ENCODE assay signal across 19 cellular contexts in genomic region chr4:111269439-111269838, GRCh38.
A peak's percentile ranks its signal among the peaks of the same experiment; 100 is the strongest.
DNase-seq lines count a peak whose midpoint lies in the region; ATAC-seq and TF ChIP-seq lines count a peak whose summit lies in the region.
"Had no signal": no experiment of that assay in that cellular context is flagged by ENCODE, and none has a peak within 500 bp of the region (broad histone marks: within the 10 kb centered on the region; RNA-seq: fewer than 3 reads in every experiment).

No MANE protein-coding gene starts in this region.

- peak overlapping the region; percentile 7 to 46 for H3K27ac ChIP-seq in thoracic aorta
- H3K27ac ChIP-seq: lower lobe of right lung, neutrophil, Peyer's patch, upper lobe of right lung had no signal

- no peak overlapping the region for H3K27ac Mint-ChIP-seq in stimulated activated memory B cell treated with anti-CD40 and anti-IgM and Interleukin-4, amounts not matched to agents 10 μg/mL and 1 μg/mL and 100 μg/mL, for 72 hours
- H3K27ac Mint-ChIP-seq: activated naive CD8-positive, alpha-beta T cell; activated T-helper 17 cell treated with anti-CD3 and anti-CD28 coated beads, Interleukin-2, amount 50 U/mL, for 72 hours; CD4-positive, CD25-positive, alpha-beta regulatory T cell; T-helper 1 cell treated with Interleukin-12 subunit alpha and Interleukin-12 subunit beta and Interleukin-4 antibody, amounts not matched to agents 30 μg/mL and 1 μg/mL, for 36 hours had no signal

- ATAC-seq in GM21360 (IDR thresholded peaks at IDR 0.05; ENCODE audit: unreplicated experiment) = peak; percentile 3
- peak; percentile 48 for ATAC-seq in left colon
- ATAC-seq in thoracic aorta (ENCODE audit: insufficient number of reproducible peaks, low FRiP score, low read depth) = no peak
- ATAC-seq in stimulated activated memory B cell treated with anti-CD40 and anti-IgM and Interleukin-4, amounts not matched to agents 10 μg/mL and 1 μg/mL and 100 μg/mL, for 72 hours = no peak
- ATAC-seq: activated T-helper 17 cell treated with anti-CD3 and anti-CD28 coated beads, Interleukin-2, amount 50 U/mL, for 72 hours; lower lobe of right lung; upper lobe of right lung had no signal

- no peak for TF ChIP-seq CTCF in thoracic aorta (IDR thresholded peaks at IDR 0.05)

- intact Hi-C loops in left colon (cut with DNase I, micrococcal nuclease) = no loop called here

- H3K36me3 ChIP-seq in thoracic aorta = no peaks in the 10 kb centered on the region
- H3K36me3 ChIP-seq: lower lobe of right lung, neutrophil, Peyer's patch, upper lobe of right lung had no signal

- H3K4me1 ChIP-seq in thoracic aorta (ENCODE audit: control insufficient read depth in 1 of 2, low read depth in 2 of 2) = peaks cover 0 to 17% of the 10 kb centered on the region in 2 donors
- H3K4me1 ChIP-seq: lower lobe of right lung, Peyer's patch, upper lobe of right lung had no signal

- H3K27me3 Mint-ChIP-seq in stimulated activated memory B cell treated with anti-CD40 and anti-IgM and Interleukin-4, amounts not matched to agents 10 μg/mL and 1 μg/mL and 100 μg/mL, for 72 hours = no peaks in the 10 kb centered on the region
- H3K27me3 Mint-ChIP-seq: activated T-helper 17 cell treated with anti-CD3 and anti-CD28 coated beads, Interleukin-2, amount 50 U/mL, for 72 hours; CD4-positive, CD25-positive, alpha-beta regulatory T cell had no signal

- DNase-seq in RPMI7951 (ENCODE audit: low read depth) (peak; percentile 0), left colon (no peak), thoracic aorta (ENCODE audit: low spot score) (no peak), occipital lobe (lab: John Stamatoyannopoulos, UW) (no peak)
- no peak for DNase-seq in activated effector memory CD4-positive, alpha-beta T cell treated with anti-CD3 and anti-CD28 coated beads, Interleukin-2, amount 50 U/mL, for 16 hours
- DNase-seq: CD4-positive, CD25-positive, alpha-beta regulatory T cell; cerebellar nuclear complex; erythroblast; foreskin melanocyte; lower lobe of right lung; NCI-H1105; Peyer's patch; upper lobe of right lung had no signal

- H3K27me3 ChIP-seq in thoracic aorta (replicated peaks; ENCODE audit: insufficient read depth) = no peaks in the 10 kb centered on the region
- H3K27me3 ChIP-seq: neutrophil, Peyer's patch, upper lobe of right lung had no signal

- peak overlapping the region; percentile 37 for H3K4me3 ChIP-seq in thoracic aorta
- H3K4me3 ChIP-seq: lower lobe of right lung, Peyer's patch, upper lobe of right lung had no signal

- no peaks in the 10 kb centered on the region for H3K4me1 Mint-ChIP-seq in stimulated activated memory B cell treated with anti-CD40 and anti-IgM and Interleukin-4, amounts not matched to agents 10 μg/mL and 1 μg/mL and 100 μg/mL, for 72 hours
- H3K4me1 Mint-ChIP-seq: activated T-helper 17 cell treated with anti-CD3 and anti-CD28 coated beads, Interleukin-2, amount 50 U/mL, for 72 hours; CD4-positive, CD25-positive, alpha-beta regulatory T cell had no signal

- H3K4me3 Mint-ChIP-seq in stimulated activated memory B cell treated with anti-CD40 and anti-IgM and Interleukin-4, amounts not matched to agents 10 μg/mL and 1 μg/mL and 100 μg/mL, for 72 hours = no peak overlapping the region
- H3K4me3 Mint-ChIP-seq: activated naive CD8-positive, alpha-beta T cell; activated T-helper 17 cell treated with anti-CD3 and anti-CD28 coated beads, Interleukin-2, amount 50 U/mL, for 72 hours; CD4-positive, CD25-positive, alpha-beta regulatory T cell; T-helper 1 cell treated with Interleukin-12 subunit alpha and Interleukin-12 subunit beta and Interleukin-4 antibody, amounts not matched to agents 30 μg/mL and 1 μg/mL, for 36 hours had no signal

- H3K9me3 Mint-ChIP-seq in stimulated activated memory B cell treated with anti-CD40 and anti-IgM and Interleukin-4, amounts not matched to agents 10 μg/mL and 1 μg/mL and 100 μg/mL, for 72 hours = no peaks in the 10 kb centered on the region
- H3K9me3 Mint-ChIP-seq: T-helper 1 cell treated with Interleukin-12 subunit alpha and Interleukin-12 subunit beta and Interleukin-4 antibody, amounts not matched to agents 30 μg/mL and 1 μg/mL, for 36 hours had no signal

- H3K36me3 Mint-ChIP-seq in stimulated activated memory B cell treated with anti-CD40 and anti-IgM and Interleukin-4, amounts not matched to agents 10 μg/mL and 1 μg/mL and 100 μg/mL, for 72 hours = no peaks in the 10 kb centered on the region
- H3K36me3 Mint-ChIP-seq: activated naive CD8-positive, alpha-beta T cell; CD4-positive, CD25-positive, alpha-beta regulatory T cell had no signal

- H3K9me3 ChIP-seq in thoracic aorta = no peaks in the 10 kb centered on the region
- H3K9me3 ChIP-seq: lower lobe of right lung, neutrophil, Peyer's patch, upper lobe of right lung had no signal

Comparison
In these comparisons a context has a peak if more than half of its experiments do, and no peak if none do; other contexts are left out.
1. ATAC-seq: peak in GM21360 (single experiment) and left colon (single experiment); none in thoracic aorta (single experiment) and stimulated activated memory B cell treated with anti-CD40 and anti-IgM and Interleukin-4, amounts not matched to agents 10 μg/mL and 1 μg/mL and 100 μg/mL, for 72 hours (single experiment).